ENCODE assay signal across 27 cellular contexts in genomic region chr1:161773791-161774190, GRCh38. TPM values are rescaled to one million over a fixed set of nuclear protein-coding genes. Genes with fewer than 3 reads are reported as not detected.
"Had no signal": no experiment of that assay in that cellular context is flagged by ENCODE, and none has a peak within 500 bp of the region (broad histone marks: within the 10 kb centered on the region; RNA-seq: fewer than 3 reads in every experiment).

No MANE protein-coding gene starts in this region.

- H2AFZ ChIP-seq: hepatocyte had no signal

- H3K4me1 Mint-ChIP-seq: nephron progenitor cell had no signal

- ATAC-seq: activated T-helper 17 cell treated with anti-CD3 and anti-CD28 coated beads, Interleukin-2, amount 50 U/mL, for 72 hours; gastroesophageal sphincter; left ventricle myocardium superior; pancreas; stimulated activated effector memory CD8-positive, alpha-beta T cell treated with anti-CD3 and anti-CD28 coated beads, Interleukin-12 subunit alpha, Interleukin-12 subunit beta, amount 100 ng/mL, for 72 hours had no signal

- H3K9me3 ChIP-seq: gastroesophageal sphincter, pancreas, prostate gland, sigmoid colon, stomach, thyroid gland, upper lobe of left lung, vagina had no signal

- DNase-seq: activated B cell treated with CpG ODN at 0.5 μM for 24 hours; activated CD4-positive, alpha-beta memory T cell treated with anti-CD3 and anti-CD28 coated beads for 36 hours; activated CD4-positive, alpha-beta T cell treated with anti-CD3 and anti-CD28 coated beads for 48 hours; activated CD8-positive, alpha-beta memory T cell treated with anti-CD3 and anti-CD28 coated beads, Interleukin-2, amount 50 U/mL, for 4 hours; activated naive CD8-positive, alpha-beta T cell treated with anti-CD3 and anti-CD28 coated beads for 36 hours; activated T-cell treated with anti-CD3 and anti-CD28 coated beads, Interleukin-2, amount 50 U/mL, for 1 hour; amniotic stem cell; caudate nucleus; islet precursor cell; left ventricle myocardium superior; nephron progenitor cell; nucleus accumbens; pancreas; sigmoid colon; small intestine; stimulated activated CD4-positive, alpha-beta T cell treated with anti-CD3 and anti-CD28 coated beads, Interleukin-4, amount 100 ng/mL, for 24 hours; stomach; T1000; thyroid gland; upper lobe of left lung had no signal

- H3K4me1 ChIP-seq: prostate gland had no signal

- H3K27ac Mint-ChIP-seq: activated B cell treated with CpG ODN at 0.5 μM for 24 hours; activated CD4-positive, alpha-beta memory T cell treated with anti-CD3 and anti-CD28 coated beads for 36 hours; activated naive CD8-positive, alpha-beta T cell treated with anti-CD3 and anti-CD28 coated beads for 36 hours; activated T-helper 17 cell treated with anti-CD3 and anti-CD28 coated beads, Interleukin-2, amount 50 U/mL, for 72 hours; nephron progenitor cell; stimulated activated effector memory CD8-positive, alpha-beta T cell treated with anti-CD3 and anti-CD28 coated beads, Interleukin-12 subunit alpha, Interleukin-12 subunit beta, amount 100 ng/mL, for 72 hours; T-helper 1 cell treated with Interleukin-12 subunit alpha and Interleukin-12 subunit beta and Interleukin-4 antibody, amounts not matched to agents 30 μg/mL and 1 μg/mL, for 36 hours had no signal

- H3K27ac ChIP-seq: gastroesophageal sphincter, hepatocyte, pancreas, prostate gland, thyroid gland, vagina had no signal

- H3K27me3 Mint-ChIP-seq: activated B cell treated with CpG ODN at 0.5 μM for 24 hours; activated CD4-positive, alpha-beta memory T cell treated with anti-CD3 and anti-CD28 coated beads for 36 hours; activated naive CD8-positive, alpha-beta T cell treated with anti-CD3 and anti-CD28 coated beads for 36 hours; activated T-helper 17 cell treated with anti-CD3 and anti-CD28 coated beads, Interleukin-2, amount 50 U/mL, for 72 hours had no signal

- H3K36me3 ChIP-seq: pancreas, prostate gland, thyroid gland, upper lobe of left lung, vagina had no signal

- H3K9me3 Mint-ChIP-seq: activated B cell treated with CpG ODN at 0.5 μM for 24 hours; activated CD4-positive, alpha-beta memory T cell treated with anti-CD3 and anti-CD28 coated beads for 36 hours; activated naive CD8-positive, alpha-beta T cell treated with anti-CD3 and anti-CD28 coated beads for 36 hours; activated T-helper 17 cell treated with anti-CD3 and anti-CD28 coated beads, Interleukin-2, amount 50 U/mL, for 72 hours; nephron progenitor cell; stimulated activated effector memory CD8-positive, alpha-beta T cell treated with anti-CD3 and anti-CD28 coated beads, Interleukin-12 subunit alpha, Interleukin-12 subunit beta, amount 100 ng/mL, for 72 hours; T-helper 1 cell treated with Interleukin-12 subunit alpha and Interleukin-12 subunit beta and Interleukin-4 antibody, amounts not matched to agents 30 μg/mL and 1 μg/mL, for 36 hours had no signal

- H3K4me2 ChIP-seq: hepatocyte had no signal

- H3K4me3 ChIP-seq: gastroesophageal sphincter, hepatocyte, pancreas, prostate gland, sigmoid colon, stomach, thyroid gland, upper lobe of left lung, vagina had no signal

- H3K4me3 Mint-ChIP-seq: activated B cell treated with CpG ODN at 0.5 μM for 24 hours; activated CD4-positive, alpha-beta memory T cell treated with anti-CD3 and anti-CD28 coated beads for 36 hours; activated naive CD8-positive, alpha-beta T cell treated with anti-CD3 and anti-CD28 coated beads for 36 hours; activated T-helper 17 cell treated with anti-CD3 and anti-CD28 coated beads, Interleukin-2, amount 50 U/mL, for 72 hours; nephron progenitor cell; stimulated activated effector memory CD8-positive, alpha-beta T cell treated with anti-CD3 and anti-CD28 coated beads, Interleukin-12 subunit alpha, Interleukin-12 subunit beta, amount 100 ng/mL, for 72 hours had no signal

- H3K27me3 ChIP-seq: gastroesophageal sphincter, hepatocyte, pancreas, sigmoid colon, stomach, thyroid gland, upper lobe of left lung, vagina had no signal

RNA-seq across cellular contexts. Expression of gene FCRLB, which starts 52.4 kb away (rescaled TPM):
- total RNA-seq: activated CD4-positive, alpha-beta memory T cell treated with anti-CD3 and anti-CD28 coated beads for 36 hours; activated T-helper 17 cell treated with anti-CD3 and anti-CD28 coated beads, Interleukin-2, amount 50 U/mL, for 72 hours; vagina had no signal
